ENCODE assay signal across 10 cellular contexts in the genomic region with DNA sequence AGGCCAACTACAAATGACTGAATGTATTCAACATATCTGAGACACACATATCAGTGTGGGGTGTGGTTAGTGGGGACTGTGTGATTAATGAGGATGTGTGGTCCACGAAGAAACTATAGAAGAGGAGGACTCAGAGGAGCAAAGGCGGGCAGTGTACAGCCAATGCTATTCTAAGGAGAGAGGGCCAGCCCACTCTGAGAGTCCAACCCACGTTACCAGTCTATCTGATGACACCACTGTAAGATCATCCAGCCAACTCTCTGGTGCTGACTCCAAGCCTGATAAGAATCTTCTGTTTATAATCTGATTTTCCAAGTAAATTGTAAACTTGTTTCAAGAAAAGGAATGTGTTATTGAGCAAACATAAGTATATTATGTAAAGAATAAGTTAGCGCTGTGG. TPM values are rescaled to one million over a fixed set of nuclear protein-coding genes. Genes with fewer than 3 reads are reported as not detected.
DNase-seq lines count a peak whose midpoint lies in the region; ATAC-seq and TF ChIP-seq lines count a peak whose summit lies in the region.
"Had no signal": no experiment of that assay in that cellular context is flagged by ENCODE, and none has a peak within 500 bp of the region (broad histone marks: within the 10 kb centered on the region; RNA-seq: fewer than 3 reads in every experiment).

No MANE protein-coding gene starts in this region.

- no peaks in the 10 kb centered on the region for H3K9me2 ChIP-seq in MM.1S (replicated peaks; ENCODE audit: insufficient read depth, low read length)

- no peak overlapping the region for H3K9ac ChIP-seq in MM.1S (ENCODE audit: low read length)

- DNase-seq in EH (ENCODE audit: low read depth) (peak; percentile 68), MM.1S (no peak), hepatic stellate cell (ENCODE audit: low spot score) (peak; percentile 10), tibial nerve (ENCODE audit: low spot score in 2 of 2) (no peak), coronary artery (ENCODE audit: low spot score) (no peak), T-helper 9 cell (no peak)
- DNase-seq: central memory CD4-positive, alpha-beta T cell had no signal

- TF ChIP-seq CTCF in MM.1S (IDR thresholded peaks at IDR 0.05; ENCODE audit: low read length): no peak
- TF ChIP-seq CTCF in tibial nerve (IDR thresholded peaks at IDR 0.05): no peak
- no peak for TF ChIP-seq CTCF in coronary artery (IDR thresholded peaks at IDR 0.05)

- H2AFZ ChIP-seq in MM.1S (ENCODE audit: low read length): no peak overlapping the region

- TF ChIP-seq POLR2A in tibial nerve (IDR thresholded peaks at IDR 0.05): no peak

- no peaks in the 10 kb centered on the region for H3K9me3 ChIP-seq in MM.1S (replicated peaks; ENCODE audit: insufficient read depth, low read length)
- H3K9me3 ChIP-seq in tibial nerve: no peaks in the 10 kb centered on the region

- WGBS in tibial nerve, 2 donors: 53 to 54% methylated on average over 4 of the region's 4 CpGs

- ATAC-seq in SK-N-SH treated with all-trans-retinoic acid at 6 μM for 48 hours: peak; percentile 54
- ATAC-seq in GM19324 (IDR thresholded peaks at IDR 0.05; ENCODE audit: low FRiP score, unreplicated experiment): no peak
- ATAC-seq: Panc1 had no signal

- H3K4me3 ChIP-seq in MM.1S (ENCODE audit: low read length) (no peak overlapping the region), tibial nerve (no peak overlapping the region), coronary artery (no peak overlapping the region)

- H3K36me3 ChIP-seq in MM.1S (replicated peaks; ENCODE audit: insufficient read depth, low read length) (no peaks in the 10 kb centered on the region), tibial nerve (no peaks in the 10 kb centered on the region)

- H3K4me2 ChIP-seq in MM.1S (ENCODE audit: low read depth, low read length): no peak overlapping the region

- H3K4me1 ChIP-seq in MM.1S (ENCODE audit: low read length) (peaks cover 24% of the 10 kb centered on the region), tibial nerve (no peaks in the 10 kb centered on the region)

- TF ChIP-seq EP300 in tibial nerve (IDR thresholded peaks at IDR 0.05): no peak

- peaks cover 12% of the 10 kb centered on the region for H3F3A ChIP-seq in MM.1S (ENCODE audit: insufficient read depth, low read length)

- H3K27ac ChIP-seq in MM.1S (ENCODE audit: low read length): peak overlapping the region; percentile 2; the same call in 1 of the 2 replicates
- H3K27ac ChIP-seq in tibial nerve: no peak overlapping the region
- no peak overlapping the region for H3K27ac ChIP-seq in coronary artery

- H4K20me1 ChIP-seq in MM.1S (ENCODE audit: insufficient read depth, low read length): no peaks in the 10 kb centered on the region

- no peaks in the 10 kb centered on the region for H3K27me3 ChIP-seq in MM.1S (replicated peaks; ENCODE audit: insufficient read depth, low read length)
- no peaks in the 10 kb centered on the region for H3K27me3 ChIP-seq in tibial nerve

- no peaks in the 10 kb centered on the region for H3K79me2 ChIP-seq in MM.1S (ENCODE audit: low read length)

TF ChIP-seq in SK-N-SH treated with all-trans-retinoic acid at 6 μM for 48 hours, 23 proteins besides CTCF, POLR2A, EP300 and RAD21 (continues in another document):
- TF ChIP-seq, protein P1, sequence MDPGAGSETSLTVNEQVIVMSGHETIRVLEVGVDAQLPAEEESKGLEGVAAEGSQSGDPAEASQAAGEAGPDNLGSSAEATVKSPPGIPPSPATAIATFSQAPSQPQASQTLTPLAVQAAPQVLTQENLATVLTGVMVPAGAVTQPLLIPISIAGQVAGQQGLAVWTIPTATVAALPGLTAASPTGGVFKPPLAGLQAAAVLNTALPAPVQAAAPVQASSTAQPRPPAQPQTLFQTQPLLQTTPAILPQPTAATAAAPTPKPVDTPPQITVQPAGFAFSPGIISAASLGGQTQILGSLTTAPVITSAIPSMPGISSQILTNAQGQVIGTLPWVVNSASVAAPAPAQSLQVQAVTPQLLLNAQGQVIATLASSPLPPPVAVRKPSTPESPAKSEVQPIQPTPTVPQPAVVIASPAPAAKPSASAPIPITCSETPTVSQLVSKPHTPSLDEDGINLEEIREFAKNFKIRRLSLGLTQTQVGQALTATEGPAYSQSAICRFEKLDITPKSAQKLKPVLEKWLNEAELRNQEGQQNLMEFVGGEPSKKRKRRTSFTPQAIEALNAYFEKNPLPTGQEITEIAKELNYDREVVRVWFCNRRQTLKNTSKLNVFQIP (CRISPR knock-in tag; IDR thresholded peaks at IDR 0.05; ENCODE audit: borderline replicate concordance, low read depth): no peak
- TF ChIP-seq TCF4 (CRISPR knock-in tag; IDR thresholded peaks at IDR 0.05; ENCODE audit: borderline replicate concordance): no peak
- no peak for TF ChIP-seq ZNF8 (CRISPR knock-in tag; IDR thresholded peaks at IDR 0.05)
- no peak for TF ChIP-seq ESRRG (CRISPR knock-in tag; IDR thresholded peaks at IDR 0.05)
- no peak for TF ChIP-seq ZNF565 (CRISPR knock-in tag; conservative IDR thresholded peaks at IDR 0.05; ENCODE audit: low read depth)
- TF ChIP-seq RARB (CRISPR knock-in tag; IDR thresholded peaks at IDR 0.05): no peak
- no peak for TF ChIP-seq SNAI2 (CRISPR knock-in tag; IDR thresholded peaks at IDR 0.05)
- no peak for TF ChIP-seq OSR1 (CRISPR knock-in tag; IDR thresholded peaks at IDR 0.05)
- TF ChIP-seq, protein P2, sequence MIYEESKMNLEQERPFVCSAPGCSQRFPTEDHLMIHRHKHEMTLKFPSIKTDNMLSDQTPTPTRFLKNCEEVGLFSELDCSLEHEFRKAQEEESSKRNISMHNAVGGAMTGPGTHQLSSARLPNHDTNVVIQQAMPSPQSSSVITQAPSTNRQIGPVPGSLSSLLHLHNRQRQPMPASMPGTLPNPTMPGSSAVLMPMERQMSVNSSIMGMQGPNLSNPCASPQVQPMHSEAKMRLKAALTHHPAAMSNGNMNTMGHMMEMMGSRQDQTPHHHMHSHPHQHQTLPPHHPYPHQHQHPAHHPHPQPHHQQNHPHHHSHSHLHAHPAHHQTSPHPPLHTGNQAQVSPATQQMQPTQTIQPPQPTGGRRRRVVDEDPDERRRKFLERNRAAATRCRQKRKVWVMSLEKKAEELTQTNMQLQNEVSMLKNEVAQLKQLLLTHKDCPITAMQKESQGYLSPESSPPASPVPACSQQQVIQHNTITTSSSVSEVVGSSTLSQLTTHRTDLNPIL (CRISPR knock-in tag; IDR thresholded peaks at IDR 0.05; ENCODE audit: low read depth): no peak
- TF ChIP-seq ARNTL (CRISPR knock-in tag; IDR thresholded peaks at IDR 0.05; ENCODE audit: borderline replicate concordance, low read depth): no peak
- TF ChIP-seq, protein P3, sequence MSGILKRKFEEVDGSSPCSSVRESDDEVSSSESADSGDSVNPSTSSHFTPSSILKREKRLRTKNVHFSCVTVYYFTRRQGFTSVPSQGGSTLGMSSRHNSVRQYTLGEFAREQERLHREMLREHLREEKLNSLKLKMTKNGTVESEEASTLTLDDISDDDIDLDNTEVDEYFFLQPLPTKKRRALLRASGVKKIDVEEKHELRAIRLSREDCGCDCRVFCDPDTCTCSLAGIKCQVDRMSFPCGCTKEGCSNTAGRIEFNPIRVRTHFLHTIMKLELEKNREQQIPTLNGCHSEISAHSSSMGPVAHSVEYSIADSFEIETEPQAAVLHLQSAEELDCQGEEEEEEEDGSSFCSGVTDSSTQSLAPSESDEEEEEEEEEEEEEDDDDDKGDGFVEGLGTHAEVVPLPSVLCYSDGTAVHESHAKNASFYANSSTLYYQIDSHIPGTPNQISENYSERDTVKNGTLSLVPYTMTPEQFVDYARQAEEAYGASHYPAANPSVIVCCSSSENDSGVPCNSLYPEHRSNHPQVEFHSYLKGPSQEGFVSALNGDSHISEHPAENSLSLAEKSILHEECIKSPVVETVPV (CRISPR knock-in tag; IDR thresholded peaks at IDR 0.05): no peak
- TF ChIP-seq ZNF70 (CRISPR knock-in tag; IDR thresholded peaks at IDR 0.05): no peak
- no peak for TF ChIP-seq CSDC2 (CRISPR knock-in tag; IDR thresholded peaks at IDR 0.05)
- TF ChIP-seq, protein P4, sequence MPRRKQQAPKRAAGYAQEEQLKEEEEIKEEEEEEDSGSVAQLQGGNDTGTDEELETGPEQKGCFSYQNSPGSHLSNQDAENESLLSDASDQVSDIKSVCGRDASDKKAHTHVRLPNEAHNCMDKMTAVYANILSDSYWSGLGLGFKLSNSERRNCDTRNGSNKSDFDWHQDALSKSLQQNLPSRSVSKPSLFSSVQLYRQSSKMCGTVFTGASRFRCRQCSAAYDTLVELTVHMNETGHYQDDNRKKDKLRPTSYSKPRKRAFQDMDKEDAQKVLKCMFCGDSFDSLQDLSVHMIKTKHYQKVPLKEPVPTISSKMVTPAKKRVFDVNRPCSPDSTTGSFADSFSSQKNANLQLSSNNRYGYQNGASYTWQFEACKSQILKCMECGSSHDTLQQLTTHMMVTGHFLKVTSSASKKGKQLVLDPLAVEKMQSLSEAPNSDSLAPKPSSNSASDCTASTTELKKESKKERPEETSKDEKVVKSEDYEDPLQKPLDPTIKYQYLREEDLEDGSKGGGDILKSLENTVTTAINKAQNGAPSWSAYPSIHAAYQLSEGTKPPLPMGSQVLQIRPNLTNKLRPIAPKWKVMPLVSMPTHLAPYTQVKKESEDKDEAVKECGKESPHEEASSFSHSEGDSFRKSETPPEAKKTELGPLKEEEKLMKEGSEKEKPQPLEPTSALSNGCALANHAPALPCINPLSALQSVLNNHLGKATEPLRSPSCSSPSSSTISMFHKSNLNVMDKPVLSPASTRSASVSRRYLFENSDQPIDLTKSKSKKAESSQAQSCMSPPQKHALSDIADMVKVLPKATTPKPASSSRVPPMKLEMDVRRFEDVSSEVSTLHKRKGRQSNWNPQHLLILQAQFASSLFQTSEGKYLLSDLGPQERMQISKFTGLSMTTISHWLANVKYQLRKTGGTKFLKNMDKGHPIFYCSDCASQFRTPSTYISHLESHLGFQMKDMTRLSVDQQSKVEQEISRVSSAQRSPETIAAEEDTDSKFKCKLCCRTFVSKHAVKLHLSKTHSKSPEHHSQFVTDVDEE (CRISPR knock-in tag; IDR thresholded peaks at IDR 0.05): no peak
- no peak for TF ChIP-seq GLIS3 (CRISPR knock-in tag; IDR thresholded peaks at IDR 0.05)

RNA-seq across cellular contexts. Expression of a gene that starts 47.2 kb away (rescaled TPM):
- total RNA-seq in tibial nerve: 10 to 100 TPM in 1 of 4 donors, 1 to 10 TPM in 2, under 1 TPM in 1; 0.90 to 24.9 (median 1.8) TPM

Comparison
In these comparisons a context has a peak if more than half of its experiments do, and no peak if none do; other contexts are left out.
1. DNase-seq: peak in EH (single experiment) and hepatic stellate cell (single experiment); none in MM.1S (single experiment), tibial nerve (0 of 2), coronary artery (single experiment) and T-helper 9 cell (single experiment).